Comparison of ENCODE assay signal across 8 cellular contexts in genomic region chr1:47262787-47263413, GRCh38. TPM values are rescaled to one million over a fixed set of nuclear protein-coding genes. Genes with fewer than 3 reads are reported as not detected.
DNase-seq lines count a peak whose midpoint lies in the region; ATAC-seq and TF ChIP-seq lines count a peak whose summit lies in the region.

No MANE protein-coding gene starts in this region.

- H2BK120ac ChIP-seq in trophoblast cell (ENCODE audit: insufficient read depth, low read length, poor library complexity), result no peak overlapping the region

- no peaks in the 10 kb centered on the region for H3K79me1 ChIP-seq in trophoblast cell (ENCODE audit: low read length)

- H3K9me3 ChIP-seq in esophagus squamous epithelium, result no peaks in the 10 kb centered on the region
- H3K9me3 ChIP-seq in trophoblast cell (ENCODE audit: insufficient read depth, low read depth, low read length), result no peaks in the 10 kb centered on the region

- no peak overlapping the region for H2BK12ac ChIP-seq in trophoblast cell (ENCODE audit: low read length)

- POLR2A ChIA-PET in BJ (lab: Charles Lee), result interaction anchor here (0.8 kb wide), 1 partner anchor 84 kb away, joined by 3 read pairs; no protein-coding TSS in a partner anchor

- no peak overlapping the region for H3K4me2 ChIP-seq in trophoblast cell (ENCODE audit: low read length)

- H2AK5ac ChIP-seq in trophoblast cell (ENCODE audit: low read length), result no peak overlapping the region

- intact Hi-C loops in esophagus squamous epithelium (cut with DNase I), result loop anchor here (10.0 kb wide), 1 partner anchor 78 kb away; no protein-coding TSS in a partner anchor

- CTCF ChIA-PET in BJ (lab: Yijun Ruan, JAX), result interaction anchor here (0.7 to 4.0 kb wide), 26 partner anchors 8 to 174 kb away, joined by 3 to 51 read pairs (median 4); partner anchors contain the start of gene TAL1

- no peak overlapping the region for H4K12ac ChIP-seq in trophoblast cell (ENCODE audit: low read depth, low read length)

- ATAC-seq in HG02970 (IDR thresholded peaks at IDR 0.05; ENCODE audit: low FRiP score, unreplicated experiment) (no peak), HG03442 (IDR thresholded peaks at IDR 0.05; ENCODE audit: unreplicated experiment) (no peak)

- H3K4me1 ChIP-seq in esophagus squamous epithelium, result no peaks in the 10 kb centered on the region
- no peaks in the 10 kb centered on the region for H3K4me1 ChIP-seq in trophoblast cell (ENCODE audit: control insufficient read depth in 1 of 2, insufficient read depth in 2 of 2, low read length in 2 of 2)

- in situ Hi-C loops in GM13977 (cut with MboI; ENCODE audit: low pct_unique_long_range_greater_than_20kb, low sequenced_read_pairs, unreplicated experiment), result no loop called here

- no peak overlapping the region for H3K18ac ChIP-seq in trophoblast cell (ENCODE audit: low read length)

- H3K14ac ChIP-seq in trophoblast cell (ENCODE audit: low read length), result no peak overlapping the region

- TF ChIP-seq CTCF in BJ (IDR thresholded peaks at IDR 0.05; ENCODE audit: insufficient read depth, low read depth, low read length) (peak; percentile 70), GM13977 (IDR thresholded peaks at IDR 0.05; ENCODE audit: extremely low read depth, insufficient read depth, missing control alignments) (peak; percentile 68), esophagus squamous epithelium (IDR thresholded peaks at IDR 0.05) (peak; percentile 28 to 78 (median 53))

- H2AFZ ChIP-seq in trophoblast cell (ENCODE audit: insufficient read depth, low read length, poor library complexity), result no peak overlapping the region

- no peak for DNase-seq in BJ (ENCODE audit: low read depth)
- DNase-seq in GM13977 (ENCODE audit: low spot score), result peak; percentile 53
- peak; percentile 27 for DNase-seq in NCI-H1105 (lab: John Stamatoyannopoulos, UW)
- DNase-seq in activated CD4-positive, alpha-beta T cell treated with anti-CD3 and anti-CD28 coated beads for 48 hours, result peak; percentile 56
- no peak for DNase-seq in esophagus squamous epithelium (lab: John Stamatoyannopoulos, UW)
- DNase-seq in trophoblast cell, result peak; percentile 81 to 92

- no peak overlapping the region for H4K8ac ChIP-seq in trophoblast cell (ENCODE audit: low read depth, low read length)

- no peak for TF ChIP-seq POLR2A in esophagus squamous epithelium (IDR thresholded peaks at IDR 0.05)

- H3K4ac ChIP-seq in trophoblast cell (ENCODE audit: low read depth, low read length), result no peak overlapping the region

- H3K27me3 ChIP-seq in BJ (ENCODE audit: control insufficient read depth, insufficient read depth, low read length) (no peaks in the 10 kb centered on the region), esophagus squamous epithelium (no peaks in the 10 kb centered on the region), trophoblast cell (ENCODE audit: insufficient read depth, low read length) (no peaks in the 10 kb centered on the region)

- no peak overlapping the region for H3K9ac ChIP-seq in trophoblast cell (ENCODE audit: low read length)

- H3K23ac ChIP-seq in trophoblast cell (ENCODE audit: low read length), result no peak overlapping the region

- WGBS in esophagus squamous epithelium, 2 donors, result 87 to 90% methylated on average over 1 of the region's 1 CpG
- no CpG with 5 or more reads among the region's 1 CpG for WGBS in trophoblast cell (ENCODE audit: extremely low coverage, insufficient coverage, insufficient read length)

- no peak overlapping the region for H2BK5ac ChIP-seq in trophoblast cell (ENCODE audit: low read depth, low read length, poor library complexity)

- H3K36me3 ChIP-seq in BJ (ENCODE audit: control insufficient read depth, insufficient read depth, low read length), result 0 out of 2 replicates have a peak, but pooled peaks cover 1% of the 10 kb centered on the region
- H3K36me3 ChIP-seq in esophagus squamous epithelium, result no peaks in the 10 kb centered on the region
- peaks cover 16 to 23% of the 10 kb centered on the region in 2 experiments for H3K36me3 ChIP-seq in trophoblast cell (ENCODE audit: control insufficient read depth in 1 of 2, insufficient read depth in 2 of 2, low read length in 2 of 2)

- H3K4me3 ChIP-seq in BJ (ENCODE audit: low read depth, low read length) (no peak overlapping the region), esophagus squamous epithelium (no peak overlapping the region), trophoblast cell (ENCODE audit: low read depth, low read length) (no peak overlapping the region)

- no peaks in the 10 kb centered on the region for H3K79me2 ChIP-seq in trophoblast cell (ENCODE audit: control insufficient read depth, insufficient read depth, low read length, poor library complexity)

- H4K91ac ChIP-seq in trophoblast cell (ENCODE audit: low read depth, low read length), result no peak overlapping the region

- H3K27ac ChIP-seq in esophagus squamous epithelium (no peak overlapping the region), trophoblast cell (ENCODE audit: low read depth, low read length) (no peak overlapping the region)

RNA-seq across cellular contexts. Expression of gene TAL1, which starts 30.9 kb away (rescaled TPM):
- polyA plus RNA-seq in BJ (2011; rRNA removed), result not detected in 2 replicates
- polyA minus RNA-seq in BJ (2011; rRNA and poly(A)+ RNA removed), result not detected in 2 replicates
- total RNA-seq in esophagus squamous epithelium, result 1 to 10 TPM in 2 of 4 donors, under 1 TPM in 2; 0.45 to 3.6 (median 1.1) TPM
- 0.01 TPM in 1 of 2 replicates, not detected in the other for polyA plus RNA-seq in trophoblast cell (2013)

RNA-seq across cellular contexts. Expression of gene STIL, which starts 51.0 kb away (rescaled TPM):
- polyA plus RNA-seq in BJ (2011; rRNA removed), result 6.3 and 10.0 TPM in 2 replicates
- polyA minus RNA-seq in BJ (2011; rRNA and poly(A)+ RNA removed), result 9.3 and 12.7 TPM in 2 replicates
- total RNA-seq in esophagus squamous epithelium, result 10 to 100 TPM in 1 of 4 donors, 1 to 10 TPM in 3; 4.2 to 15.1 (median 6.8) TPM
- 15.5 and 15.9 TPM in 2 replicates for polyA plus RNA-seq in trophoblast cell (2013)

Comparison
In these comparisons a context has a peak if more than half of its experiments do, and no peak if none do; other contexts are left out.
1. DNase-seq: peak in GM13977 (single experiment), NCI-H1105 (single experiment), activated CD4-positive, alpha-beta T cell treated with anti-CD3 and anti-CD28 coated beads for 48 hours (single experiment) and trophoblast cell (2 of 2); none in BJ (single experiment) and esophagus squamous epithelium (single experiment).
2. Peak in every context shown above with its lines, with median percentiles within 50 percentile points of each other: CTCF ChIP-seq.